Comparison of ENCODE assay signal across 10 cellular contexts in the genomic region with DNA sequence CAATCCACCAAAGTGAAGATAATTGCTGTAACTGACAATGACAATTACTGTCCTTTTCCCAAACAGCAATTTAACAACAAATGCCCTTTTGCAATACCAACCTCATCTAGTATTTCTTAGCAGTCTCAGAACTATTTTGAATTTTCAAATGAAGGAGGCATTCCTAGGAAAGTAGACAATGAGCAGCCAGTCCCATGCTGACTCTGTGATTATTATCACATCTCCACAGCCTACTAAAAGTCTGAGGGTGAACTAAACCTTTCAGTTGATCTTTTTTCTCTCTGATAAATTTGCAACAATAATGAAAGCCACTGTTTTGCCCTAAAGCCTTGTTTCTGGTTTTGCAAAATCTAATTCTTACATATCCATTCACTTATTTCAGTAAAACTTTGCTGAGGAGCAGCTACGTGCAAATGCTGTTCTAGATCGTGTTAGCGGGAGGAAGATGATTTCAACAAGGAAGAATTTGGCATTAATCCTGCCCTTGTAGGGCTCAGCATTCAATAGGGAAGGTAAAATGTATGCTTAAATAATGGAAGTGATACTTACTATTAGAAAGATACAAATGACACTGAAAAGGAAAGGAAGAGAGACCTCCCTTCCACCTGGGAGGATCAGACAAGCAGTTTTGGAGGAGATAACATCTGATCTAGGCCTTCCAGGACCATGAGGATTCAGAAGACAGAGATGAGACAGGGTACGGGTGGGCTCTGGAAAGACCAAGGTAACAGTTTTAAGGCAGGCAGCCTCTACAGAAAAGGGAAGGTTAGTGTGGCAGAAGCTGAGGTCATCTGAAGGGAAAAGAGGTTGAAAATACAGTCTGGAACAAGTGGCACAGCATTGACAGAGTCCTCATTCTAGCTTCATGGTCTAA. TPM values are rescaled to one million over a fixed set of nuclear protein-coding genes. Genes with fewer than 3 reads are reported as not detected.
DNase-seq lines count a peak whose midpoint lies in the region; ATAC-seq, FAIRE-seq and TF ChIP-seq lines count a peak whose summit lies in the region.
"Had no signal": no experiment of that assay in that cellular context is flagged by ENCODE, and none has a peak within 500 bp of the region (broad histone marks: within the 10 kb centered on the region; RNA-seq: fewer than 3 reads in every experiment).

No MANE protein-coding gene starts in this region.

- H3K14ac ChIP-seq in mesenchymal stem cell (ENCODE audit: low read length in 2 of 2): peak overlapping the region in 1 of 2 experiments; percentile 18

- H3K18ac ChIP-seq in mesenchymal stem cell (ENCODE audit: low read depth in 1 of 2, low read length in 2 of 2): no peak overlapping the region

- peak overlapping the region; percentile 1 for H3K4me3 Mint-ChIP-seq in astrocyte (ENCODE audit: unreplicated experiment)

- H3K27ac ChIP-seq in BLaER1 treated with 17β-estradiol and CSF1 and Interleukin-3, amounts not matched to agents 10 nM and 100 nM: peak overlapping the region in 1 of 11 experiments; percentile 5; a peak in 1 of 22 replicates
- H3K27ac ChIP-seq in HUES64 (ENCODE audit: low read depth, low read length): peak overlapping the region; percentile 22; the same call in 1 of the 2 replicates
- H3K27ac ChIP-seq in astrocyte (ENCODE audit: low read depth, low read length): peak overlapping the region; percentile 77
- H3K27ac ChIP-seq in mesenchymal stem cell (ENCODE audit: low read length, poor library complexity, severe bottlenecking): peak overlapping the region; percentile 36

- no peak overlapping the region for H3K23ac ChIP-seq in mesenchymal stem cell (ENCODE audit: low read length in 2 of 2)

- intact Hi-C loops in left colon (cut with DNase I, micrococcal nuclease): loop anchor here in 1 of 2 donors (5.0 kb wide), 1 partner anchor 46 kb away; a partner anchor contains a TSS

- peaks cover 48% of the 10 kb centered on the region for H3K4me1 Mint-ChIP-seq in astrocyte (ENCODE audit: low read depth, unreplicated experiment)

- no peak overlapping the region for H4K91ac ChIP-seq in mesenchymal stem cell (ENCODE audit: low read length)

- H2BK12ac ChIP-seq in mesenchymal stem cell (ENCODE audit: low read length in 2 of 2): peak overlapping the region in 1 of 2 experiments; percentile 6

- no peak overlapping the region for H2BK15ac ChIP-seq in mesenchymal stem cell (ENCODE audit: low read depth, poor library complexity, severe bottlenecking)

- no peaks in the 10 kb centered on the region for H3K9me3 ChIP-seq in BLaER1 treated with 17β-estradiol and CSF1 and Interleukin-3, amounts not matched to agents 10 nM and 100 nM (replicated peaks in 1 of 11)
- H3K9me3 ChIP-seq in HUES64 (ENCODE audit: insufficient read depth, low read depth, low read length) (no peaks in the 10 kb centered on the region), astrocyte (ENCODE audit: insufficient read depth, low read depth, low read length) (no peaks in the 10 kb centered on the region), mesenchymal stem cell (ENCODE audit: control insufficient read depth, low read length) (no peaks in the 10 kb centered on the region)
- H3K9me3 ChIP-seq: tibial nerve had no signal

- H3K4me1 ChIP-seq in BLaER1 treated with 17β-estradiol and CSF1 and Interleukin-3, amounts not matched to agents 10 nM and 100 nM: peaks cover 50 to 90% (median 78%) of the 10 kb centered on the region in 10 experiments
- H3K4me1 ChIP-seq in HUES64 (ENCODE audit: insufficient read depth, low read length): peaks cover 38% of the 10 kb centered on the region
- H3K4me1 ChIP-seq in astrocyte (ENCODE audit: insufficient read depth, low read length): peaks cover 27% of the 10 kb centered on the region
- H3K4me1 ChIP-seq in mesenchymal stem cell (ENCODE audit: control insufficient read depth, insufficient read depth, low read depth, low read length): peaks cover 3% of the 10 kb centered on the region

- H3K27me3 Mint-ChIP-seq in astrocyte (ENCODE audit: low read depth, unreplicated experiment): no peaks in the 10 kb centered on the region

- peaks cover 0 to 90% (median 76%) of the 10 kb centered on the region in 11 experiments; a peak in 19 of 22 replicates for H3K36me3 ChIP-seq in BLaER1 treated with 17β-estradiol and CSF1 and Interleukin-3, amounts not matched to agents 10 nM and 100 nM
- peaks cover 99% of the 10 kb centered on the region for H3K36me3 ChIP-seq in HUES64 (ENCODE audit: insufficient read depth, low read length)
- H3K36me3 ChIP-seq in astrocyte (ENCODE audit: insufficient read depth, low read length): no peaks in the 10 kb centered on the region
- peaks cover 0 to 8% of the 10 kb centered on the region in 2 experiments for H3K36me3 ChIP-seq in mesenchymal stem cell (ENCODE audit: control insufficient read depth in 1 of 2, insufficient read depth in 2 of 2, low read depth in 1 of 2, low read length in 2 of 2)
- H3K36me3 ChIP-seq: tibial nerve had no signal

- H3K9me3 Mint-ChIP-seq in astrocyte (ENCODE audit: unreplicated experiment): no peaks in the 10 kb centered on the region

- peak overlapping the region; percentile 23 for H2AK5ac ChIP-seq in mesenchymal stem cell (ENCODE audit: low read length, severe bottlenecking)

- H3K4me2 ChIP-seq in BLaER1 treated with 17β-estradiol and CSF1 and Interleukin-3, amounts not matched to agents 10 nM and 100 nM: peak overlapping the region in 9 of 11 experiments; percentile 6 to 89 (median 85); a peak in 13 of 22 replicates
- peak overlapping the region; percentile 74 for H3K4me2 ChIP-seq in astrocyte (ENCODE audit: low read length)
- H3K4me2 ChIP-seq in mesenchymal stem cell (ENCODE audit: low read length, poor library complexity, severe bottlenecking): no peak overlapping the region

- no peak overlapping the region for H2BK5ac ChIP-seq in mesenchymal stem cell (ENCODE audit: low read depth, low read length, poor library complexity, severe bottlenecking)

- no peak for TF ChIP-seq CTCF in astrocyte (IDR thresholded peaks at IDR 0.05; ENCODE audit: insufficient read depth, low read depth, low read length)

- peaks cover 22 to 97% (median 62%) of the 10 kb centered on the region in 11 experiments; a peak in 20 of 22 replicates for H4K20me1 ChIP-seq in BLaER1 treated with 17β-estradiol and CSF1 and Interleukin-3, amounts not matched to agents 10 nM and 100 nM
- no peaks in the 10 kb centered on the region for H4K20me1 ChIP-seq in astrocyte (ENCODE audit: insufficient read depth, low read length)

- WGBS in HUES64: 89% methylated on average over 4 of the region's 4 CpGs
- 44% methylated on average over 4 of the region's 4 CpGs for WGBS in mesenchymal stem cell

- H3K27ac Mint-ChIP-seq in astrocyte (ENCODE audit: unreplicated experiment): peak overlapping the region; percentile 87

- peak overlapping the region in 1 of 2 experiments; percentile 40 for H3K4ac ChIP-seq in mesenchymal stem cell (ENCODE audit: low read depth in 1 of 2, low read length in 2 of 2)

- H3K27me3 ChIP-seq in BLaER1 treated with 17β-estradiol and CSF1 and Interleukin-3, amounts not matched to agents 10 nM and 100 nM: peaks cover 0 to 60% (median 0%) of the 10 kb centered on the region in 11 experiments; a peak in 5 of 22 replicates
- H3K27me3 ChIP-seq in HUES64 (ENCODE audit: insufficient read depth, low read length) (no peaks in the 10 kb centered on the region), astrocyte (ENCODE audit: insufficient read depth, low read length) (no peaks in the 10 kb centered on the region), mesenchymal stem cell (ENCODE audit: control insufficient read depth in 1 of 2, insufficient read depth in 1 of 2, low read length in 2 of 2) (no peaks in the 10 kb centered on the region)
- H3K27me3 ChIP-seq: tibial nerve had no signal

- no peak overlapping the region for H3K9ac ChIP-seq in BLaER1 treated with 17β-estradiol and CSF1 and Interleukin-3, amounts not matched to agents 10 nM and 100 nM
- H3K9ac ChIP-seq in HUES64 (ENCODE audit: low read depth, low read length): no peak overlapping the region
- H3K9ac ChIP-seq in astrocyte (ENCODE audit: low read length): peak overlapping the region; percentile 30
- H3K9ac ChIP-seq in mesenchymal stem cell (ENCODE audit: low read length): no peak overlapping the region

- DNase-seq in astrocyte (ENCODE audit: low read depth) (peak; percentile 72), mesenchymal stem cell (peak; percentile 47), hippocampal formation (lab: John Stamatoyannopoulos, UW) (no peak), NOMO-1 treated with dmso at 0.1 percent for 144 hours (lab: John Stamatoyannopoulos, UW; ENCODE audit: unreplicated experiment) (no peak), left colon (no peak), COR-L47 (lab: John Stamatoyannopoulos, UW) (no peak)
- DNase-seq: small intestine had no signal

- H3K79me2 ChIP-seq in astrocyte (ENCODE audit: insufficient read depth, low read length): peaks cover 7% of the 10 kb centered on the region

- ATAC-seq in left colon: no peak

- H3K36me3 Mint-ChIP-seq in astrocyte (ENCODE audit: low read depth, unreplicated experiment): peaks cover 21% of the 10 kb centered on the region

- H2BK120ac ChIP-seq in mesenchymal stem cell (ENCODE audit: low read depth, low read length): no peak overlapping the region

- FAIRE-seq in astrocyte (lab: Jason Lieb, UNC): peak; percentile 5
- FAIRE-seq: small intestine had no signal

- H3K79me1 ChIP-seq in mesenchymal stem cell (replicated peaks; ENCODE audit: low read length, poor library complexity, severe bottlenecking): peaks cover 24% of the 10 kb centered on the region

- H3K4me3 ChIP-seq in BLaER1 treated with 17β-estradiol and CSF1 and Interleukin-3, amounts not matched to agents 10 nM and 100 nM: no peak overlapping the region
- no peak overlapping the region for H3K4me3 ChIP-seq in HUES64 (ENCODE audit: low read length)
- no peak overlapping the region for H3K4me3 ChIP-seq in astrocyte (ENCODE audit: insufficient read depth, low read depth, low read length)
- no peak overlapping the region for H3K4me3 ChIP-seq in mesenchymal stem cell (ENCODE audit: insufficient read depth in 1 of 2, low read depth in 1 of 2, low read length in 2 of 2)
- H3K4me3 ChIP-seq: tibial nerve had no signal

- H4K8ac ChIP-seq in mesenchymal stem cell (ENCODE audit: low read length): no peak overlapping the region

- H2AFZ ChIP-seq in astrocyte (ENCODE audit: low read depth, low read length): no peak overlapping the region
- no peak overlapping the region for H2AFZ ChIP-seq in mesenchymal stem cell (ENCODE audit: low read depth, low read length)

RNA-seq across cellular contexts. Expression of a gene that starts 47.4 kb away (rescaled TPM):
- polyA plus RNA-seq in HUES64 (2013, experiment 1 of 2): 122 TPM
- 118 TPM for polyA plus RNA-seq in HUES64 (2013, experiment 2 of 2)
- total RNA-seq in astrocyte: 141 and 160 TPM in 2 replicates
- polyA plus RNA-seq in mesenchymal stem cell (2013, experiment 1 of 2): 56.2 TPM
- polyA plus RNA-seq in mesenchymal stem cell (2013, experiment 2 of 2): 58.3 TPM
- 100 to 1,000 TPM; 126 to 149 TPM for total RNA-seq in left colon

Comparison
In these comparisons a context has a peak if more than half of its experiments do, and no peak if none do; other contexts are left out.
1. DNase-seq: peak in astrocyte (single experiment) and mesenchymal stem cell (single experiment); none in hippocampal formation (0 of 2), NOMO-1 treated with dmso at 0.1 percent for 144 hours (single experiment), left colon (0 of 2) and COR-L47 (single experiment).